Comparison of ENCODE assay signal across 19 cellular contexts in genomic region chr11:86785576-86785975, GRCh38.
"Had no signal": no experiment of that assay in that cellular context is flagged by ENCODE, and none has a peak within 500 bp of the region (broad histone marks: within the 10 kb centered on the region; RNA-seq: fewer than 3 reads in every experiment).

No MANE protein-coding gene starts in this region.

- H3K27ac ChIP-seq: ascending aorta, suprapubic skin, transverse colon, WERI-Rb-1 had no signal

- H3K27me3 ChIP-seq: ascending aorta, suprapubic skin, transverse colon, uterus had no signal

- H3K9me3 ChIP-seq: ascending aorta, suprapubic skin, transverse colon, uterus had no signal

- H3K4me1 ChIP-seq: ascending aorta, suprapubic skin, uterus had no signal

- H3K4me3 ChIP-seq: ascending aorta, lung, skin epidermis, suprapubic skin, transverse colon, uterus had no signal

- DNase-seq: activated CD4-positive, alpha-beta T cell treated with anti-CD3 and anti-CD28 coated beads for 1 hour; activated effector memory CD4-positive, alpha-beta T cell treated with anti-CD3 and anti-CD28 coated beads, Interleukin-2, amount 50 U/mL, for 16 hours; activated naive CD4-positive, alpha-beta T cell treated with anti-CD3 and anti-CD28 coated beads, Interleukin-2, amount 50 U/mL, for 16 hours; activated T-cell treated with anti-CD3 and anti-CD28 coated beads, Interleukin-2, amount 50 U/mL, for 72 hours; cerebellar nuclear complex; effector memory CD4-positive, alpha-beta T cell; foreskin melanocyte; hypothalamus; islet precursor cell; stimulated activated CD4-positive, alpha-beta T cell treated with anti-CD3 and anti-CD28 coated beads, Interleukin-15, amount 100 ng/mL, for 24 hours; stimulated activated CD4-positive, alpha-beta T cell treated with anti-CD3 and anti-CD28 coated beads, Interleukin-2, amount 100 ng/mL, for 48 hours; stimulated activated naive CD8-positive, alpha-beta T cell treated with anti-CD3 and anti-CD28 coated beads, Interleukin-15, amount 100 ng/mL, for 72 hours; transverse colon; uterus; WERI-Rb-1 had no signal

- H3K36me3 ChIP-seq: ascending aorta, suprapubic skin, transverse colon, uterus, WERI-Rb-1 had no signal
